In genomic region chr2:134205087-134205486, GRCh38 we compare ENCODE assay signal across 29 cellular contexts.
"Had no signal": no experiment of that assay in that cellular context is flagged by ENCODE, and none has a peak within 500 bp of the region (broad histone marks: within the 10 kb centered on the region; RNA-seq: fewer than 3 reads in every experiment).

No MANE protein-coding gene starts in this region.

- H3K9me3 ChIP-seq: MG63, Peyer's patch, SJCRH30, SK-N-SH had no signal

- DNase-seq: activated CD4-positive, alpha-beta T cell treated with anti-CD3 and anti-CD28 coated beads for 48 hours; activated CD4-positive, alpha-beta T cell treated with anti-CD3 and anti-CD28 coated beads, Interleukin-2, amount 50 U/mL, for 4 hours; activated CD4-positive, CD25-positive, alpha-beta regulatory T cell treated with anti-CD3 and anti-CD28 coated beads, Interleukin-2, amount 50 U/mL, for 72 hours; activated CD8-positive, alpha-beta memory T cell treated with anti-CD3 and anti-CD28 coated beads for 24 hours; activated effector memory CD4-positive, alpha-beta T cell treated with anti-CD3 and anti-CD28 coated beads, Interleukin-2, amount 50 U/mL, for 16 hours; activated naive CD4-positive, alpha-beta T cell treated with Interleukin-2 at 50 U/mL for 16 hours; activated T-cell treated with anti-CD3 and anti-CD28 coated beads, Interleukin-2, amount 50 U/mL, for 4 hours; brain microvascular endothelial cell; caudate nucleus; MG63; MV-4-11; NCI-H1092 treated with DMSO at 0.1 percent for 48 hours; NCI-H1417 treated with DMSO at 0.1 percent for 48 hours; NCI-H1694; NCI-H2029; NCI-H2107; NCI-H2171 treated with DMSO at 0.1 percent for 48 hours; NCI-H510A treated with DMSO at 0.1 percent for 48 hours; NCI-H69; NK-92 treated with Interleukin-12 subunit alpha and Interleukin-12 subunit beta, amount 100 ng/mL, for 24 hours; Peyer's patch; Right ventricle myocardium superior; SJCRH30; SK-N-SH had no signal

- H3K27ac ChIP-seq: brain microvascular endothelial cell, KMS-11, RWPE1, SJCRH30 had no signal

- H3K4me3 Mint-ChIP-seq: activated T-cell treated with anti-CD3 and anti-CD28 coated beads, Interleukin-2, amount 50 U/mL, for 4 hours; T-helper 1 cell treated with Interleukin-12 subunit alpha and Interleukin-12 subunit beta and Interleukin-4 antibody, amounts not matched to agents 30 μg/mL and 1 μg/mL, for 36 hours; WTC11 had no signal

- H3K27me3 ChIP-seq: brain microvascular endothelial cell, MG63, Peyer's patch, SJCRH30 had no signal

- H3K4me2 ChIP-seq: KMS-11, SK-N-SH had no signal

- H3K9ac ChIP-seq: KMS-11, SK-N-SH had no signal

- H3K4me3 ChIP-seq: MG63, Peyer's patch, SJCRH30 had no signal

- H3K27ac Mint-ChIP-seq: activated naive CD4-positive, alpha-beta T cell treated with anti-CD3 and anti-CD28 coated beads, Interleukin-2, amount 50 U/mL, for 72 hours; T-helper 1 cell treated with Interleukin-12 subunit alpha and Interleukin-12 subunit beta and Interleukin-4 antibody, amounts not matched to agents 30 μg/mL and 1 μg/mL, for 36 hours; WTC11 had no signal

- H3K36me3 Mint-ChIP-seq: activated naive CD4-positive, alpha-beta T cell treated with anti-CD3 and anti-CD28 coated beads, Interleukin-2, amount 50 U/mL, for 72 hours; WTC11 had no signal

- H3K36me3 ChIP-seq: brain microvascular endothelial cell, MG63, Peyer's patch, SJCRH30 had no signal

- H3K9me3 Mint-ChIP-seq: activated naive CD4-positive, alpha-beta T cell treated with anti-CD3 and anti-CD28 coated beads, Interleukin-2, amount 50 U/mL, for 72 hours; activated T-cell treated with anti-CD3 and anti-CD28 coated beads, Interleukin-2, amount 50 U/mL, for 4 hours; T-helper 1 cell treated with Interleukin-12 subunit alpha and Interleukin-12 subunit beta and Interleukin-4 antibody, amounts not matched to agents 30 μg/mL and 1 μg/mL, for 36 hours; WTC11 had no signal

- ATAC-seq: activated naive CD4-positive, alpha-beta T cell treated with anti-CD3 and anti-CD28 coated beads, Interleukin-2, amount 50 U/mL, for 72 hours; activated T-cell treated with anti-CD3 and anti-CD28 coated beads, Interleukin-2, amount 50 U/mL, for 4 hours; WTC11 had no signal
